Comparison of ENCODE assay signal across 1 cellular context in the genomic region with DNA sequence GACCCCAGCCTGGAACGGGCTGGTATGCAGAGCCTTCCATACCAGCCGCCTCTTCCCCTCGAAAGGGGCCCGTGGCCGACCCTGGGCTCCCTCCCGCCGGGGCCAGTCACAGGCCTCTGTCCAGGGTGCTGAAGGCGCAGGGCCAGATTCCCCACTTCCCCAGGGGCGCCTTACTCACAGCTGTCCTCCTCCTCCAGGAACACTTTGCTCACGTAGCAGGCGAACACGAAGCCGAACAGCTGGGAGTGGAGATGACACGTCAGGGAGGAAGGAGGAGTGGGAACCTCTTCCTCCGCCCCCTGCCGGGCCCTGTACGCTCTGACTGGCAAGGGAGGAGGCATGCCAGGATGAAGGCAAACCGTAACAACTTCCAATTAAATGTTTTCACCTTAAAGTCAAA.
TF ChIP-seq lines count a peak whose summit lies in the region.

No MANE protein-coding gene starts in this region.

TF ChIP-seq in HepG2, 621 proteins besides CTCF, POLR2A, EP300 and RAD21 (continued from another document and continues in another):
- TF ChIP-seq, protein P1, sequence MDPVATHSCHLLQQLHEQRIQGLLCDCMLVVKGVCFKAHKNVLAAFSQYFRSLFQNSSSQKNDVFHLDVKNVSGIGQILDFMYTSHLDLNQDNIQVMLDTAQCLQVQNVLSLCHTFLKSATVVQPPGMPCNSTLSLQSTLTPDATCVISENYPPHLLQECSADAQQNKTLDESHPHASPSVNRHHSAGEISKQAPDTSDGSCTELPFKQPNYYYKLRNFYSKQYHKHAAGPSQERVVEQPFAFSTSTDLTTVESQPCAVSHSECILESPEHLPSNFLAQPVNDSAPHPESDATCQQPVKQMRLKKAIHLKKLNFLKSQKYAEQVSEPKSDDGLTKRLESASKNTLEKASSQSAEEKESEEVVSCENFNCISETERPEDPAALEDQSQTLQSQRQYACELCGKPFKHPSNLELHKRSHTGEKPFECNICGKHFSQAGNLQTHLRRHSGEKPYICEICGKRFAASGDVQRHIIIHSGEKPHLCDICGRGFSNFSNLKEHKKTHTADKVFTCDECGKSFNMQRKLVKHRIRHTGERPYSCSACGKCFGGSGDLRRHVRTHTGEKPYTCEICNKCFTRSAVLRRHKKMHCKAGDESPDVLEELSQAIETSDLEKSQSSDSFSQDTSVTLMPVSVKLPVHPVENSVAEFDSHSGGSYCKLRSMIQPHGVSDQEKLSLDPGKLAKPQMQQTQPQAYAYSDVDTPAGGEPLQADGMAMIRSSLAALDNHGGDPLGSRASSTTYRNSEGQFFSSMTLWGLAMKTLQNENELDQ (CRISPR knock-in tag; IDR thresholded peaks at IDR 0.05; ENCODE audit: borderline replicate concordance): peak; percentile 72; the same call in 1 of the 2 replicates
- TF ChIP-seq KAT8 (CRISPR knock-in tag; IDR thresholded peaks at IDR 0.05) (peak; percentile 73), KLF11 (CRISPR knock-in tag; IDR thresholded peaks at IDR 0.05) (peak; percentile 69), HOXD1 (CRISPR knock-in tag; IDR thresholded peaks at IDR 0.05) (no peak; the same call in 1 of the 2 replicates), MLLT10 (CRISPR knock-in tag; IDR thresholded peaks at IDR 0.05) (no peak), ZNF530 (CRISPR knock-in tag; IDR thresholded peaks at IDR 0.05; ENCODE audit: low read depth) (no peak), RAD51 (IDR thresholded peaks at IDR 0.05; ENCODE audit: borderline replicate concordance) (no peak), ZFYVE20 (CRISPR knock-in tag; IDR thresholded peaks at IDR 0.05; ENCODE audit: borderline replicate concordance, low read depth) (0 out of 2 replicates have a peak, but pooled peaks have one; percentile 66), RARA (CRISPR knock-in tag; IDR thresholded peaks at IDR 0.05) (peak; percentile 61), NPAS2 (CRISPR knock-in tag; IDR thresholded peaks at IDR 0.05; ENCODE audit: borderline replicate concordance) (no peak), ATAD3A (CRISPR knock-in tag; IDR thresholded peaks at IDR 0.05) (no peak), KLF6 (CRISPR knock-in tag; IDR thresholded peaks at IDR 0.05) (peak; percentile 96), CBX2 (IDR thresholded peaks at IDR 0.05; ENCODE audit: low read depth, low read length) (no peak), CBX2 (CRISPR knock-in tag; IDR thresholded peaks at IDR 0.05; ENCODE audit: low read depth) (no peak), ZNF850 (CRISPR knock-in tag; conservative IDR thresholded peaks at IDR 0.05) (no peak), ETV5 (CRISPR knock-in tag; IDR thresholded peaks at IDR 0.05; ENCODE audit: borderline replicate concordance) (peak; percentile 54), FOXC1 (CRISPR knock-in tag; IDR thresholded peaks at IDR 0.05; ENCODE audit: borderline replicate concordance) (no peak), MIXL1 (CRISPR knock-in tag; IDR thresholded peaks at IDR 0.05) (peak; percentile 63; the same call in 1 of the 2 replicates), MAFG (CRISPR knock-in tag; IDR thresholded peaks at IDR 0.05) (no peak), TEAD3 (CRISPR knock-in tag; optimal IDR thresholded peaks at IDR 0.05; ENCODE audit: borderline replicate concordance) (peak; percentile 54), KMT2A (CRISPR knock-in tag; IDR thresholded peaks at IDR 0.05) (no peak), MXI1 (IDR thresholded peaks at IDR 0.05; ENCODE audit: borderline replicate concordance, low read depth, low read length) (peak; percentile 65; the same call in 1 of the 3 replicates), ZNF780A (CRISPR knock-in tag; IDR thresholded peaks at IDR 0.05) (peak; percentile 70; the same call in 1 of the 2 replicates), ZNF749 (CRISPR knock-in tag; IDR thresholded peaks at IDR 0.05; ENCODE audit: borderline replicate concordance) (no peak; the same call in 1 of the 2 replicates), ZNF572 (CRISPR knock-in tag; IDR thresholded peaks at IDR 0.05) (no peak), ZNF350 (CRISPR knock-in tag; IDR thresholded peaks at IDR 0.05; ENCODE audit: borderline replicate concordance, low read depth) (no peak), SAP130 (CRISPR knock-in tag; IDR thresholded peaks at IDR 0.05; ENCODE audit: low read depth) (peak; percentile 84), GFI1 (CRISPR knock-in tag; IDR thresholded peaks at IDR 0.05; ENCODE audit: borderline replicate concordance) (no peak), ZNF33A (CRISPR knock-in tag; IDR thresholded peaks at IDR 0.05; ENCODE audit: borderline replicate concordance) (no peak), NR2F1 (CRISPR knock-in tag; IDR thresholded peaks at IDR 0.05) (no peak), HMG20B (CRISPR knock-in tag; conservative IDR thresholded peaks at IDR 0.05) (no peak), JARID2 (CRISPR knock-in tag; IDR thresholded peaks at IDR 0.05; ENCODE audit: insufficient replicate concordance) (no peak), PAF1 (CRISPR knock-in tag; IDR thresholded peaks at IDR 0.05) (no peak), ZNF205 (CRISPR knock-in tag; IDR thresholded peaks at IDR 0.05) (no peak), ZNF879 (CRISPR knock-in tag; IDR thresholded peaks at IDR 0.05) (no peak), DPF2 (CRISPR knock-in tag; IDR thresholded peaks at IDR 0.05; ENCODE audit: borderline replicate concordance, low read depth) (no peak), ZNF143 (CRISPR knock-in tag; IDR thresholded peaks at IDR 0.05) (no peak), SCMH1 (CRISPR knock-in tag; IDR thresholded peaks at IDR 0.05; ENCODE audit: borderline replicate concordance) (no peak)
- TF ChIP-seq, protein P2, sequence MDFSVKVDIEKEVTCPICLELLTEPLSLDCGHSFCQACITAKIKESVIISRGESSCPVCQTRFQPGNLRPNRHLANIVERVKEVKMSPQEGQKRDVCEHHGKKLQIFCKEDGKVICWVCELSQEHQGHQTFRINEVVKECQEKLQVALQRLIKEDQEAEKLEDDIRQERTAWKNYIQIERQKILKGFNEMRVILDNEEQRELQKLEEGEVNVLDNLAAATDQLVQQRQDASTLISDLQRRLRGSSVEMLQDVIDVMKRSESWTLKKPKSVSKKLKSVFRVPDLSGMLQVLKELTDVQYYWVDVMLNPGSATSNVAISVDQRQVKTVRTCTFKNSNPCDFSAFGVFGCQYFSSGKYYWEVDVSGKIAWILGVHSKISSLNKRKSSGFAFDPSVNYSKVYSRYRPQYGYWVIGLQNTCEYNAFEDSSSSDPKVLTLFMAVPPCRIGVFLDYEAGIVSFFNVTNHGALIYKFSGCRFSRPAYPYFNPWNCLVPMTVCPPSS (IDR thresholded peaks at IDR 0.05): no peak
- TF ChIP-seq, protein P3, sequence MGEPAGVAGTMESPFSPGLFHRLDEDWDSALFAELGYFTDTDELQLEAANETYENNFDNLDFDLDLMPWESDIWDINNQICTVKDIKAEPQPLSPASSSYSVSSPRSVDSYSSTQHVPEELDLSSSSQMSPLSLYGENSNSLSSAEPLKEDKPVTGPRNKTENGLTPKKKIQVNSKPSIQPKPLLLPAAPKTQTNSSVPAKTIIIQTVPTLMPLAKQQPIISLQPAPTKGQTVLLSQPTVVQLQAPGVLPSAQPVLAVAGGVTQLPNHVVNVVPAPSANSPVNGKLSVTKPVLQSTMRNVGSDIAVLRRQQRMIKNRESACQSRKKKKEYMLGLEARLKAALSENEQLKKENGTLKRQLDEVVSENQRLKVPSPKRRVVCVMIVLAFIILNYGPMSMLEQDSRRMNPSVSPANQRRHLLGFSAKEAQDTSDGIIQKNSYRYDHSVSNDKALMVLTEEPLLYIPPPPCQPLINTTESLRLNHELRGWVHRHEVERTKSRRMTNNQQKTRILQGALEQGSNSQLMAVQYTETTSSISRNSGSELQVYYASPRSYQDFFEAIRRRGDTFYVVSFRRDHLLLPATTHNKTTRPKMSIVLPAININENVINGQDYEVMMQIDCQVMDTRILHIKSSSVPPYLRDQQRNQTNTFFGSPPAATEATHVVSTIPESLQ (CRISPR knock-in tag; conservative IDR thresholded peaks at IDR 0.05): peak; percentile 92; the same call in 1 of the 2 replicates
- TF ChIP-seq, protein P4, sequence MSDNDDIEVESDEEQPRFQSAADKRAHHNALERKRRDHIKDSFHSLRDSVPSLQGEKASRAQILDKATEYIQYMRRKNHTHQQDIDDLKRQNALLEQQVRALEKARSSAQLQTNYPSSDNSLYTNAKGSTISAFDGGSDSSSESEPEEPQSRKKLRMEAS (IDR thresholded peaks at IDR 0.05): peak; percentile 21; the same call in 1 of the 2 replicates
- TF ChIP-seq, protein P5, sequence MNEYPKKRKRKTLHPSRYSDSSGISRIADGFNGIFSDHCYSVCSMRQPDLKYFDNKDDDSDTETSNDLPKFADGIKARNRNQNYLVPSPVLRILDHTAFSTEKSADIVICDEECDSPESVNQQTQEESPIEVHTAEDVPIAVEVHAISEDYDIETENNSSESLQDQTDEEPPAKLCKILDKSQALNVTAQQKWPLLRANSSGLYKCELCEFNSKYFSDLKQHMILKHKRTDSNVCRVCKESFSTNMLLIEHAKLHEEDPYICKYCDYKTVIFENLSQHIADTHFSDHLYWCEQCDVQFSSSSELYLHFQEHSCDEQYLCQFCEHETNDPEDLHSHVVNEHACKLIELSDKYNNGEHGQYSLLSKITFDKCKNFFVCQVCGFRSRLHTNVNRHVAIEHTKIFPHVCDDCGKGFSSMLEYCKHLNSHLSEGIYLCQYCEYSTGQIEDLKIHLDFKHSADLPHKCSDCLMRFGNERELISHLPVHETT (CRISPR knock-in tag; conservative IDR thresholded peaks at IDR 0.05): no peak; the same call in 1 of the 2 replicates
- TF ChIP-seq, protein P6, sequence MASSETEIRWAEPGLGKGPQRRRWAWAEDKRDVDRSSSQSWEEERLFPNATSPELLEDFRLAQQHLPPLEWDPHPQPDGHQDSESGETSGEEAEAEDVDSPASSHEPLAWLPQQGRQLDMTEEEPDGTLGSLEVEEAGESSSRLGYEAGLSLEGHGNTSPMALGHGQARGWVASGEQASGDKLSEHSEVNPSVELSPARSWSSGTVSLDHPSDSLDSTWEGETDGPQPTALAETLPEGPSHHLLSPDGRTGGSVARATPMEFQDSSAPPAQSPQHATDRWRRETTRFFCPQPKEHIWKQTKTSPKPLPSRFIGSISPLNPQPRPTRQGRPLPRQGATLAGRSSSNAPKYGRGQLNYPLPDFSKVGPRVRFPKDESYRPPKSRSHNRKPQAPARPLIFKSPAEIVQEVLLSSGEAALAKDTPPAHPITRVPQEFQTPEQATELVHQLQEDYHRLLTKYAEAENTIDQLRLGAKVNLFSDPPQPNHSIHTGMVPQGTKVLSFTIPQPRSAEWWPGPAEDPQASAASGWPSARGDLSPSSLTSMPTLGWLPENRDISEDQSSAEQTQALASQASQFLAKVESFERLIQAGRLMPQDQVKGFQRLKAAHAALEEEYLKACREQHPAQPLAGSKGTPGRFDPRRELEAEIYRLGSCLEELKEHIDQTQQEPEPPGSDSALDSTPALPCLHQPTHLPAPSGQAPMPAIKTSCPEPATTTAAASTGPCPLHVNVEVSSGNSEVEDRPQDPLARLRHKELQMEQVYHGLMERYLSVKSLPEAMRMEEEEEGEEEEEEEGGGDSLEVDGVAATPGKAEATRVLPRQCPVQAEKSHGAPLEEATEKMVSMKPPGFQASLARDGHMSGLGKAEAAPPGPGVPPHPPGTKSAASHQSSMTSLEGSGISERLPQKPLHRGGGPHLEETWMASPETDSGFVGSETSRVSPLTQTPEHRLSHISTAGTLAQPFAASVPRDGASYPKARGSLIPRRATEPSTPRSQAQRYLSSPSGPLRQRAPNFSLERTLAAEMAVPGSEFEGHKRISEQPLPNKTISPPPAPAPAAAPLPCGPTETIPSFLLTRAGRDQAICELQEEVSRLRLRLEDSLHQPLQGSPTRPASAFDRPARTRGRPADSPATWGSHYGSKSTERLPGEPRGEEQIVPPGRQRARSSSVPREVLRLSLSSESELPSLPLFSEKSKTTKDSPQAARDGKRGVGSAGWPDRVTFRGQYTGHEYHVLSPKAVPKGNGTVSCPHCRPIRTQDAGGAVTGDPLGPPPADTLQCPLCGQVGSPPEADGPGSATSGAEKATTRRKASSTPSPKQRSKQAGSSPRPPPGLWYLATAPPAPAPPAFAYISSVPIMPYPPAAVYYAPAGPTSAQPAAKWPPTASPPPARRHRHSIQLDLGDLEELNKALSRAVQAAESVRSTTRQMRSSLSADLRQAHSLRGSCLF (CRISPR knock-in tag; IDR thresholded peaks at IDR 0.05; ENCODE audit: borderline replicate concordance): no peak
- TF ChIP-seq, protein P7, sequence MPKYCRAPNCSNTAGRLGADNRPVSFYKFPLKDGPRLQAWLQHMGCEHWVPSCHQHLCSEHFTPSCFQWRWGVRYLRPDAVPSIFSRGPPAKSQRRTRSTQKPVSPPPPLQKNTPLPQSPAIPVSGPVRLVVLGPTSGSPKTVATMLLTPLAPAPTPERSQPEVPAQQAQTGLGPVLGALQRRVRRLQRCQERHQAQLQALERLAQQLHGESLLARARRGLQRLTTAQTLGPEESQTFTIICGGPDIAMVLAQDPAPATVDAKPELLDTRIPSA (CRISPR knock-in tag; IDR thresholded peaks at IDR 0.05; ENCODE audit: borderline replicate concordance): no peak
- TF ChIP-seq, protein P8, sequence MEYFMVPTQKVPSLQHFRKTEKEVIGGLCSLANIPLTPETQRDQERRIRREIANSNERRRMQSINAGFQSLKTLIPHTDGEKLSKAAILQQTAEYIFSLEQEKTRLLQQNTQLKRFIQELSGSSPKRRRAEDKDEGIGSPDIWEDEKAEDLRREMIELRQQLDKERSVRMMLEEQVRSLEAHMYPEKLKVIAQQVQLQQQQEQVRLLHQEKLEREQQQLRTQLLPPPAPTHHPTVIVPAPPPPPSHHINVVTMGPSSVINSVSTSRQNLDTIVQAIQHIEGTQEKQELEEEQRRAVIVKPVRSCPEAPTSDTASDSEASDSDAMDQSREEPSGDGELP (IDR thresholded peaks at IDR 0.05; ENCODE audit: borderline replicate concordance, low read depth): peak; percentile 50; the same call in 1 of the 2 replicates
- TF ChIP-seq, protein P9, sequence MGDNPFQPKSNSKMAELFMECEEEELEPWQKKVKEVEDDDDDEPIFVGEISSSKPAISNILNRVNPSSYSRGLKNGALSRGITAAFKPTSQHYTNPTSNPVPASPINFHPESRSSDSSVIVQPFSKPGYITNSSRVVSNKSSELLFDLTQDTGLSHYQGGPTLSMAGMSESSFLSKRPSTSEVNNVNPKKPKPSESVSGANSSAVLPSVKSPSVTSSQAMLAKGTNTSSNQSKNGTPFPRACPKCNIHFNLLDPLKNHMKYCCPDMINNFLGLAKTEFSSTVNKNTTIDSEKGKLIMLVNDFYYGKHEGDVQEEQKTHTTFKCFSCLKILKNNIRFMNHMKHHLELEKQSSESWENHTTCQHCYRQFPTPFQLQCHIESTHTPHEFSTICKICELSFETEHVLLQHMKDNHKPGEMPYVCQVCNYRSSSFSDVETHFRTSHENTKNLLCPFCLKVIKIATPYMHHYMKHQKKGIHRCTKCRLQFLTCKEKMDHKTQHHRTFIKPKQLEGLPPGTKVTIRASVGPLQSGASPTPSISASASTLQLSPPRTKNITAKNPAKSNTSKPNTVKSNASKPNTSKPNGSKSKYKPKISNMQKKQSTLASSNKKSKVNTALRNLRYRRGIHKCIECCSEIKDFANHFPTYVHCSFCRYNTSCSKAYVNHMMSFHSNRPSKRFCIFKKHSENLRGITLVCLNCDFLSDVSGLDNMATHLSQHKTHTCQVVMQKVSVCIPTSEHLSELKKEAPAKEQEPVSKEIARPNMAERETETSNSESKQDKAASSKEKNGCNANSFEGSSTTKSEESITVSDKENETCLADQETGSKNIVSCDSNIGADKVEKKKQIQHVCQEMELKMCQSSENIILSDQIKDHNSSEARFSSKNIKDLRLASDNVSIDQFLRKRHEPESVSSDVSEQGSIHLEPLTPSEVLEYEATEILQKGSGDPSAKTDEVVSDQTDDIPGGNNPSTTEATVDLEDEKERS (CRISPR knock-in tag; IDR thresholded peaks at IDR 0.05): peak; percentile 58; the same call in 1 of the 2 replicates
